Comparison of ENCODE assay signal across 1 cellular context in the genomic region with DNA sequence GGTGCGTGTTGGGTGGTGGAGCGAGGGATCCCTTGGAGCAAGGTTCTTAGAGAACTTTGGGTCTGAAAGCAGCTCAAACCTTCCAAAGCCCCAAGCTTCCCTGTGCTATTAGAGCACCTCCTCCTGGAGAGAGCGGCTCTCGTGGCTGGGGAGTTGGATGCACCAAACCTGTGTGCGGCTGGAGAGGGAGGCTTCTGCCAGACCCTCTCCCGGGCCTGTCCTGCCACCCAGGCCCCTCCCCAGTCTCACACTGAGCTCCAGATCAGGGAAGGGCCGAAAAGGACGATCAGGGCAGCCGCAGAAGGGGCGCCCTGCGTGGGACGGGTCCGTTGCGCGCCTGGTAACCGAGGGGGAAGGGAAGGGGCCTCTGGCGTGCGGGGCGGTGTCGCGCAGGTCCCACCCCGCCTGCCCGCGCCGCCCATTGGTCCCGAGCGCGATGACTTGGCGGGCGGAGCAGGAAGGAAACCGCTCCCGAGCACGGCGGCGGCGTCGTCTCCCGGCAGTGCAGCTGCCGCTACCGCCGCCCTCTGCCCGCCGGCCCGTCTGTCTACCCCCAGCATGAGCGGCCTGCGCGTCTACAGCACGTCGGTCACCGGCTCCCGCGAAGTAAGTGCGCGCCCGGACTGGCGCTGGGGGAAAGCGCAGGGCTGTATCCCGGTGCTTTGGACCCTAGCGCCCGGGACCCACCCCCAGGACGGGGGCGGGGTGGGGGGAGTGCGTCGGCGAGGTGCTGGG.
TF ChIP-seq lines count a peak whose summit lies in the region.

A gene (plus strand): TSS at position 489 of the 735 bp plus-strand sequence. CDS start 70 bp downstream, at position 559.

TF ChIP-seq in WTC11, 78 proteins besides CTCF, POLR2A, EP300 and RAD21 (continued from another document and continues in another):
- TF ChIP-seq EMX1 (CRISPR knock-in tag; IDR thresholded peaks at IDR 0.05) (0 out of 2 replicates have a peak, but pooled peaks have one; percentile 30), NFE2L1 (CRISPR knock-in tag; IDR thresholded peaks at IDR 0.05) (peak; percentile 55; the same call in 1 of the 2 replicates), JUN (CRISPR knock-in tag; IDR thresholded peaks at IDR 0.05) (no peak), ZNF317 (CRISPR knock-in tag; IDR thresholded peaks at IDR 0.05; ENCODE audit: borderline replicate concordance, low read depth) (peak; percentile 51; the same call in 1 of the 2 replicates), GRHL2 (CRISPR knock-in tag; IDR thresholded peaks at IDR 0.05; ENCODE audit: insufficient replicate concordance, severe bottlenecking) (no peak), OVOL2 (CRISPR knock-in tag; IDR thresholded peaks at IDR 0.05; ENCODE audit: borderline replicate concordance) (no peak), NFYB (CRISPR knock-in tag; conservative IDR thresholded peaks at IDR 0.05; ENCODE audit: low read depth) (peak; percentile 67), ZNF138 (CRISPR knock-in tag; conservative IDR thresholded peaks at IDR 0.05) (no peak), NR2C2 (CRISPR knock-in tag; IDR thresholded peaks at IDR 0.05) (0 out of 2 replicates have a peak, but pooled peaks have one; percentile 46), CREB1 (CRISPR knock-in tag; IDR thresholded peaks at IDR 0.05) (peak; percentile 13; the same call in 1 of the 2 replicates), MYBL2 (CRISPR knock-in tag; IDR thresholded peaks at IDR 0.05) (peak; percentile 76; the same call in 1 of the 2 replicates), NR3C1 (CRISPR knock-in tag; conservative IDR thresholded peaks at IDR 0.05; ENCODE audit: low read depth) (no peak), ELF4 (CRISPR knock-in tag; IDR thresholded peaks at IDR 0.05; ENCODE audit: low read depth) (no peak), GABPB1 (CRISPR knock-in tag; IDR thresholded peaks at IDR 0.05) (0 out of 2 replicates have a peak, but pooled peaks have one; percentile 40), CBFB (CRISPR knock-in tag; IDR thresholded peaks at IDR 0.05; ENCODE audit: low read depth) (no peak), SOX15 (CRISPR knock-in tag; IDR thresholded peaks at IDR 0.05) (no peak), ATF1 (CRISPR knock-in tag; IDR thresholded peaks at IDR 0.05) (0 out of 2 replicates have a peak, but pooled peaks have one; percentile 54), ZNF396 (CRISPR knock-in tag; IDR thresholded peaks at IDR 0.05; ENCODE audit: borderline replicate concordance) (no peak), ZNF219 (CRISPR knock-in tag; IDR thresholded peaks at IDR 0.05; ENCODE audit: borderline replicate concordance) (no peak)
- TF ChIP-seq, protein P1, sequence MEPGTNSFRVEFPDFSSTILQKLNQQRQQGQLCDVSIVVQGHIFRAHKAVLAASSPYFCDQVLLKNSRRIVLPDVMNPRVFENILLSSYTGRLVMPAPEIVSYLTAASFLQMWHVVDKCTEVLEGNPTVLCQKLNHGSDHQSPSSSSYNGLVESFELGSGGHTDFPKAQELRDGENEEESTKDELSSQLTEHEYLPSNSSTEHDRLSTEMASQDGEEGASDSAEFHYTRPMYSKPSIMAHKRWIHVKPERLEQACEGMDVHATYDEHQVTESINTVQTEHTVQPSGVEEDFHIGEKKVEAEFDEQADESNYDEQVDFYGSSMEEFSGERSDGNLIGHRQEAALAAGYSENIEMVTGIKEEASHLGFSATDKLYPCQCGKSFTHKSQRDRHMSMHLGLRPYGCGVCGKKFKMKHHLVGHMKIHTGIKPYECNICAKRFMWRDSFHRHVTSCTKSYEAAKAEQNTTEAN (CRISPR knock-in tag; IDR thresholded peaks at IDR 0.05): no peak; the same call in 1 of the 2 replicates
- TF ChIP-seq, protein P2, sequence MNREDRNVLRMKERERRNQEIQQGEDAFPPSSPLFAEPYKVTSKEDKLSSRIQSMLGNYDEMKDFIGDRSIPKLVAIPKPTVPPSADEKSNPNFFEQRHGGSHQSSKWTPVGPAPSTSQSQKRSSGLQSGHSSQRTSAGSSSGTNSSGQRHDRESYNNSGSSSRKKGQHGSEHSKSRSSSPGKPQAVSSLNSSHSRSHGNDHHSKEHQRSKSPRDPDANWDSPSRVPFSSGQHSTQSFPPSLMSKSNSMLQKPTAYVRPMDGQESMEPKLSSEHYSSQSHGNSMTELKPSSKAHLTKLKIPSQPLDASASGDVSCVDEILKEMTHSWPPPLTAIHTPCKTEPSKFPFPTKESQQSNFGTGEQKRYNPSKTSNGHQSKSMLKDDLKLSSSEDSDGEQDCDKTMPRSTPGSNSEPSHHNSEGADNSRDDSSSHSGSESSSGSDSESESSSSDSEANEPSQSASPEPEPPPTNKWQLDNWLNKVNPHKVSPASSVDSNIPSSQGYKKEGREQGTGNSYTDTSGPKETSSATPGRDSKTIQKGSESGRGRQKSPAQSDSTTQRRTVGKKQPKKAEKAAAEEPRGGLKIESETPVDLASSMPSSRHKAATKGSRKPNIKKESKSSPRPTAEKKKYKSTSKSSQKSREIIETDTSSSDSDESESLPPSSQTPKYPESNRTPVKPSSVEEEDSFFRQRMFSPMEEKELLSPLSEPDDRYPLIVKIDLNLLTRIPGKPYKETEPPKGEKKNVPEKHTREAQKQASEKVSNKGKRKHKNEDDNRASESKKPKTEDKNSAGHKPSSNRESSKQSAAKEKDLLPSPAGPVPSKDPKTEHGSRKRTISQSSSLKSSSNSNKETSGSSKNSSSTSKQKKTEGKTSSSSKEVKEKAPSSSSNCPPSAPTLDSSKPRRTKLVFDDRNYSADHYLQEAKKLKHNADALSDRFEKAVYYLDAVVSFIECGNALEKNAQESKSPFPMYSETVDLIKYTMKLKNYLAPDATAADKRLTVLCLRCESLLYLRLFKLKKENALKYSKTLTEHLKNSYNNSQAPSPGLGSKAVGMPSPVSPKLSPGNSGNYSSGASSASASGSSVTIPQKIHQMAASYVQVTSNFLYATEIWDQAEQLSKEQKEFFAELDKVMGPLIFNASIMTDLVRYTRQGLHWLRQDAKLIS (CRISPR knock-in tag; IDR thresholded peaks at IDR 0.05; ENCODE audit: borderline replicate concordance): no peak
- TF ChIP-seq, protein P3, sequence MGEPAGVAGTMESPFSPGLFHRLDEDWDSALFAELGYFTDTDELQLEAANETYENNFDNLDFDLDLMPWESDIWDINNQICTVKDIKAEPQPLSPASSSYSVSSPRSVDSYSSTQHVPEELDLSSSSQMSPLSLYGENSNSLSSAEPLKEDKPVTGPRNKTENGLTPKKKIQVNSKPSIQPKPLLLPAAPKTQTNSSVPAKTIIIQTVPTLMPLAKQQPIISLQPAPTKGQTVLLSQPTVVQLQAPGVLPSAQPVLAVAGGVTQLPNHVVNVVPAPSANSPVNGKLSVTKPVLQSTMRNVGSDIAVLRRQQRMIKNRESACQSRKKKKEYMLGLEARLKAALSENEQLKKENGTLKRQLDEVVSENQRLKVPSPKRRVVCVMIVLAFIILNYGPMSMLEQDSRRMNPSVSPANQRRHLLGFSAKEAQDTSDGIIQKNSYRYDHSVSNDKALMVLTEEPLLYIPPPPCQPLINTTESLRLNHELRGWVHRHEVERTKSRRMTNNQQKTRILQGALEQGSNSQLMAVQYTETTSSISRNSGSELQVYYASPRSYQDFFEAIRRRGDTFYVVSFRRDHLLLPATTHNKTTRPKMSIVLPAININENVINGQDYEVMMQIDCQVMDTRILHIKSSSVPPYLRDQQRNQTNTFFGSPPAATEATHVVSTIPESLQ (CRISPR knock-in tag; IDR thresholded peaks at IDR 0.05): no peak
- TF ChIP-seq, protein P4, sequence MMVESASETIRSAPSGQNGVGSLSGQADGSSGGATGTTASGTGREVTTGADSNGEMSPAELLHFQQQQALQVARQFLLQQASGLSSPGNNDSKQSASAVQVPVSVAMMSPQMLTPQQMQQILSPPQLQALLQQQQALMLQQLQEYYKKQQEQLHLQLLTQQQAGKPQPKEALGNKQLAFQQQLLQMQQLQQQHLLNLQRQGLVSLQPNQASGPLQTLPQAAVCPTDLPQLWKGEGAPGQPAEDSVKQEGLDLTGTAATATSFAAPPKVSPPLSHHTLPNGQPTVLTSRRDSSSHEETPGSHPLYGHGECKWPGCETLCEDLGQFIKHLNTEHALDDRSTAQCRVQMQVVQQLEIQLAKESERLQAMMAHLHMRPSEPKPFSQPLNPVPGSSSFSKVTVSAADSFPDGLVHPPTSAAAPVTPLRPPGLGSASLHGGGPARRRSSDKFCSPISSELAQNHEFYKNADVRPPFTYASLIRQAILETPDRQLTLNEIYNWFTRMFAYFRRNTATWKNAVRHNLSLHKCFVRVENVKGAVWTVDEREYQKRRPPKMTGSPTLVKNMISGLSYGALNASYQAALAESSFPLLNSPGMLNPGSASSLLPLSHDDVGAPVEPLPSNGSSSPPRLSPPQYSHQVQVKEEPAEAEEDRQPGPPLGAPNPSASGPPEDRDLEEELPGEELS (CRISPR knock-in tag; IDR thresholded peaks at IDR 0.05): peak; percentile 84
- TF ChIP-seq, protein P5, sequence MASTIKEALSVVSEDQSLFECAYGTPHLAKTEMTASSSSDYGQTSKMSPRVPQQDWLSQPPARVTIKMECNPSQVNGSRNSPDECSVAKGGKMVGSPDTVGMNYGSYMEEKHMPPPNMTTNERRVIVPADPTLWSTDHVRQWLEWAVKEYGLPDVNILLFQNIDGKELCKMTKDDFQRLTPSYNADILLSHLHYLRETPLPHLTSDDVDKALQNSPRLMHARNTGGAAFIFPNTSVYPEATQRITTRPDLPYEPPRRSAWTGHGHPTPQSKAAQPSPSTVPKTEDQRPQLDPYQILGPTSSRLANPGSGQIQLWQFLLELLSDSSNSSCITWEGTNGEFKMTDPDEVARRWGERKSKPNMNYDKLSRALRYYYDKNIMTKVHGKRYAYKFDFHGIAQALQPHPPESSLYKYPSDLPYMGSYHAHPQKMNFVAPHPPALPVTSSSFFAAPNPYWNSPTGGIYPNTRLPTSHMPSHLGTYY (CRISPR knock-in tag; IDR thresholded peaks at IDR 0.05): no peak
- TF ChIP-seq, protein P6, sequence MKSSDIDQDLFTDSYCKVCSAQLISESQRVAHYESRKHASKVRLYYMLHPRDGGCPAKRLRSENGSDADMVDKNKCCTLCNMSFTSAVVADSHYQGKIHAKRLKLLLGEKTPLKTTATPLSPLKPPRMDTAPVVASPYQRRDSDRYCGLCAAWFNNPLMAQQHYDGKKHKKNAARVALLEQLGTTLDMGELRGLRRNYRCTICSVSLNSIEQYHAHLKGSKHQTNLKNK (CRISPR knock-in tag; IDR thresholded peaks at IDR 0.05): no peak
- TF ChIP-seq, protein P7, sequence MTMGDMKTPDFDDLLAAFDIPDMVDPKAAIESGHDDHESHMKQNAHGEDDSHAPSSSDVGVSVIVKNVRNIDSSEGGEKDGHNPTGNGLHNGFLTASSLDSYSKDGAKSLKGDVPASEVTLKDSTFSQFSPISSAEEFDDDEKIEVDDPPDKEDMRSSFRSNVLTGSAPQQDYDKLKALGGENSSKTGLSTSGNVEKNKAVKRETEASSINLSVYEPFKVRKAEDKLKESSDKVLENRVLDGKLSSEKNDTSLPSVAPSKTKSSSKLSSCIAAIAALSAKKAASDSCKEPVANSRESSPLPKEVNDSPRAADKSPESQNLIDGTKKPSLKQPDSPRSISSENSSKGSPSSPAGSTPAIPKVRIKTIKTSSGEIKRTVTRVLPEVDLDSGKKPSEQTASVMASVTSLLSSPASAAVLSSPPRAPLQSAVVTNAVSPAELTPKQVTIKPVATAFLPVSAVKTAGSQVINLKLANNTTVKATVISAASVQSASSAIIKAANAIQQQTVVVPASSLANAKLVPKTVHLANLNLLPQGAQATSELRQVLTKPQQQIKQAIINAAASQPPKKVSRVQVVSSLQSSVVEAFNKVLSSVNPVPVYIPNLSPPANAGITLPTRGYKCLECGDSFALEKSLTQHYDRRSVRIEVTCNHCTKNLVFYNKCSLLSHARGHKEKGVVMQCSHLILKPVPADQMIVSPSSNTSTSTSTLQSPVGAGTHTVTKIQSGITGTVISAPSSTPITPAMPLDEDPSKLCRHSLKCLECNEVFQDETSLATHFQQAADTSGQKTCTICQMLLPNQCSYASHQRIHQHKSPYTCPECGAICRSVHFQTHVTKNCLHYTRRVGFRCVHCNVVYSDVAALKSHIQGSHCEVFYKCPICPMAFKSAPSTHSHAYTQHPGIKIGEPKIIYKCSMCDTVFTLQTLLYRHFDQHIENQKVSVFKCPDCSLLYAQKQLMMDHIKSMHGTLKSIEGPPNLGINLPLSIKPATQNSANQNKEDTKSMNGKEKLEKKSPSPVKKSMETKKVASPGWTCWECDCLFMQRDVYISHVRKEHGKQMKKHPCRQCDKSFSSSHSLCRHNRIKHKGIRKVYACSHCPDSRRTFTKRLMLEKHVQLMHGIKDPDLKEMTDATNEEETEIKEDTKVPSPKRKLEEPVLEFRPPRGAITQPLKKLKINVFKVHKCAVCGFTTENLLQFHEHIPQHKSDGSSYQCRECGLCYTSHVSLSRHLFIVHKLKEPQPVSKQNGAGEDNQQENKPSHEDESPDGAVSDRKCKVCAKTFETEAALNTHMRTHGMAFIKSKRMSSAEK (CRISPR knock-in tag; IDR thresholded peaks at IDR 0.05; ENCODE audit: borderline replicate concordance): 0 out of 2 replicates have a peak, but pooled peaks have one; percentile 46
- TF ChIP-seq, protein P8, sequence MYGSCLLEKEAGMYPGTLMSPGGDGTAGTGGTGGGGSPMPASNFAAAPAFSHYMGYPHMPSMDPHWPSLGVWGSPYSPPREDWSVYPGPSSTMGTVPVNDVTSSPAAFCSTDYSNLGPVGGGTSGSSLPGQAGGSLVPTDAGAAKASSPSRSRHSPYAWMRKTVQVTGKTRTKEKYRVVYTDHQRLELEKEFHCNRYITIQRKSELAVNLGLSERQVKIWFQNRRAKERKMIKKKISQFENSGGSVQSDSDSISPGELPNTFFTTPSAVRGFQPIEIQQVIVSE (CRISPR knock-in tag; IDR thresholded peaks at IDR 0.05; ENCODE audit: borderline replicate concordance): no peak
- TF ChIP-seq, protein P9, sequence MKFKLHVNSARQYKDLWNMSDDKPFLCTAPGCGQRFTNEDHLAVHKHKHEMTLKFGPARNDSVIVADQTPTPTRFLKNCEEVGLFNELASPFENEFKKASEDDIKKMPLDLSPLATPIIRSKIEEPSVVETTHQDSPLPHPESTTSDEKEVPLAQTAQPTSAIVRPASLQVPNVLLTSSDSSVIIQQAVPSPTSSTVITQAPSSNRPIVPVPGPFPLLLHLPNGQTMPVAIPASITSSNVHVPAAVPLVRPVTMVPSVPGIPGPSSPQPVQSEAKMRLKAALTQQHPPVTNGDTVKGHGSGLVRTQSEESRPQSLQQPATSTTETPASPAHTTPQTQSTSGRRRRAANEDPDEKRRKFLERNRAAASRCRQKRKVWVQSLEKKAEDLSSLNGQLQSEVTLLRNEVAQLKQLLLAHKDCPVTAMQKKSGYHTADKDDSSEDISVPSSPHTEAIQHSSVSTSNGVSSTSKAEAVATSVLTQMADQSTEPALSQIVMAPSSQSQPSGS (CRISPR knock-in tag; IDR thresholded peaks at IDR 0.05; ENCODE audit: borderline replicate concordance, low read depth): no peak
- TF ChIP-seq, protein P10, sequence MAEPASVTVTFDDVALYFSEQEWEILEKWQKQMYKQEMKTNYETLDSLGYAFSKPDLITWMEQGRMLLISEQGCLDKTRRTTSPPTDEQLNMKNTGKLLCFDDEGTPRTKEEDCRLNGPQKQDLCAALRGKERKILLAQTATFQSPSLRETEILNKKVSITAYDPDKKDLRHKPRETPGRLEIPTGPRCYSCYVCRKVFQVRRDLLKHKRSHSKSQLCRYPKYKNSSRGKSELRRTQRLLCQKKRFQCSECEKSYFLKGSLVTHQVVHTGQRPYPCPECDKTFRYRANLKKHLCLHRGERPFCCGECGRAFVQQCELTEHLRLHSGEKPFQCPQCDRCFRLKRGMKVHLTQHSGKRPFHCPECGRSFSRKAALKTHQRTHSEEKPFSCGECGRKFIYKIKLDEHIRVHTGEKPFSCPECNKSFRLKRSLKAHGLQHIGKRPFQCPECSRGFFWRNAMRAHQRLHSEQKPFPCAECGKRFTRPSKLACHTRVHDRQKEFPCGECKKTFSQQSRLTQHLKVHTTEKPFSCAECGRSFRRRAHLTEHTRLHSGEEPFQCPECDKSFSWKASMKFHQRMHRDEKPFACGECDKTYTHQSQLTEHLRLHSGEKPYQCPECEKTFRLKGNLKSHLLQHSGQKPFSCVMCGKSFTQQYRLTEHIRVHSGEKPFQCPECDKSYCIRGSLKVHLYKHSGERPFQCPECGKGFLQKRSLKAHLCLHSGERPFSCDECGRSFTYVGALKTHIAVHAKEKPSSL (CRISPR knock-in tag; conservative IDR thresholded peaks at IDR 0.05): no peak
- TF ChIP-seq, protein P11, sequence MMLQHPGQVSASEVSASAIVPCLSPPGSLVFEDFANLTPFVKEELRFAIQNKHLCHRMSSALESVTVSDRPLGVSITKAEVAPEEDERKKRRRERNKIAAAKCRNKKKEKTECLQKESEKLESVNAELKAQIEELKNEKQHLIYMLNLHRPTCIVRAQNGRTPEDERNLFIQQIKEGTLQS (CRISPR knock-in tag; conservative IDR thresholded peaks at IDR 0.05): no peak
